3 cellular contexts compared by ENCODE assay signal in genomic region chr10:120285408-120285807, GRCh38.
"Had no signal": no experiment of that assay in that cellular context is flagged by ENCODE, and none has a peak within 500 bp of the region (broad histone marks: within the 10 kb centered on the region; RNA-seq: fewer than 3 reads in every experiment).

No MANE protein-coding gene starts in this region.

- DNase-seq: GDM1, GF-D8 had no signal

- ATAC-seq: GM12878 had no signal

- H3K4me3 ChIP-seq: GM12878 had no signal
